Comparison of ENCODE assay signal across 1 cellular context in the genomic region with DNA sequence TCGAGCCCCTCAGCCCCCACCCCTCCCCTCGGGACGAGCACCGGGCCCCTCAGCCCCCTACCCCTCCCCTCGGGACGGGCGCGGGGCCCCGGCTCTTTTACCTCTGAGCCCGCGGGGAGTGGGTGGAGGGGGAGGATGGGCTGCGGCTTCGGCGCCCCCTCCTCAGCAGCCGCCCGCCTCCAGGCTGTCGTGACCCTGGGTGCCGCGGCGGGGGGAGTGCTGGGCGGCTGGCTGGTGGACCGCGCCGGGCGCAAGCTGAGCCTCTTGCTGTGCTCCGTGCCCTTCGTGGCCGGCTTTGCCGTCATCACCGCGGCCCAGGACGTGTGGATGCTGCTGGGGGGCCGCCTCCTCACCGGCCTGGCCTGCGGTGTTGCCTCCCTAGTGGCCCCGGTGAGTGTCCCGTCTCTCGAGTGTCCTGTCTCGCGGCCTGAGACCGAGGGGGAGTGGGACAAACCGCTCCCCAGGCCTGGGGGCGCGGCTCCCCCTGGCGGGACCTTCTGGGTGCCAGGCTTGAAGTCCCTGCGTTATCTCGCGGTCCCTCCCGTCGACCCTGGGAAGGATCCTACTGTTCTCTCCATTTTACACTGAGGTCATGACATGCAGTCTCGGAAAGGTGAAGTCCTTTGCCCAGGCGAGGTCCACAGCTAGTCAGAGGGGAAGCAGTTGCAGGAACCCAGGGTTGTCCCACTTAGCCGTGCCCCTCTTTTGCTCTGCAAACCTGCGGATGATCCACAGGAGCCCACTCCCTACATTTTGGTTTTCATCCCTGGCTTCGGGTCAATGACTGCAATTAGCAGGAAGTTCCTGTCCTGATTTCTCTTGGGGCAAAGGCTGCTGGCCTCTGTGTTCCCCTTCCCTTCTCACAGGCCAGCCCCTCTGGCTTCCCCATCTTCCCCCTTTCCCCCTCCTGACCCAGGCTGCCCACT.
A peak's percentile ranks its signal among the peaks of the same experiment; 100 is the strongest.
TF ChIP-seq lines count a peak whose summit lies in the region.

No MANE protein-coding gene starts in this region.

TF ChIP-seq in HepG2, 621 proteins besides CTCF, POLR2A, EP300 and RAD21 (continued from another document and continues in another):
- TF ChIP-seq, protein P1, sequence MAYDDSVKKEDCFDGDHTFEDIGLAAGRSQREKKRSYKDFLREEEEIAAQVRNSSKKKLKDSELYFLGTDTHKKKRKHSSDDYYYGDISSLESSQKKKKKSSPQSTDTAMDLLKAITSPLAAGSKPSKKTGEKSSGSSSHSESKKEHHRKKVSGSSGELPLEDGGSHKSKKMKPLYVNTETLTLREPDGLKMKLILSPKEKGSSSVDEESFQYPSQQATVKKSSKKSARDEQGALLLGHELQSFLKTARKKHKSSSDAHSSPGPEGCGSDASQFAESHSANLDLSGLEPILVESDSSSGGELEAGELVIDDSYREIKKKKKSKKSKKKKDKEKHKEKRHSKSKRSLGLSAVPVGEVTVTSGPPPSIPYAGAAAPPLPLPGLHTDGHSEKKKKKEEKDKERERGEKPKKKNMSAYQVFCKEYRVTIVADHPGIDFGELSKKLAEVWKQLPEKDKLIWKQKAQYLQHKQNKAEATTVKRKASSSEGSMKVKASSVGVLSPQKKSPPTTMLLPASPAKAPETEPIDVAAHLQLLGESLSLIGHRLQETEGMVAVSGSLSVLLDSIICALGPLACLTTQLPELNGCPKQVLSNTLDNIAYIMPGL (CRISPR knock-in tag; IDR thresholded peaks at IDR 0.05; ENCODE audit: borderline replicate concordance in 1 of 2, low read depth in 1 of 2) = peak; percentile 82 to 85
- TF ChIP-seq GFI1 (CRISPR knock-in tag; IDR thresholded peaks at IDR 0.05; ENCODE audit: borderline replicate concordance) = no peak
- TF ChIP-seq STAG1 (CRISPR knock-in tag; IDR thresholded peaks at IDR 0.05) = peak; percentile 89
- TF ChIP-seq ZNF335 (CRISPR knock-in tag; IDR thresholded peaks at IDR 0.05) = no peak; the same call in 1 of the 2 replicates
- peak; percentile 58; the same call in 1 of the 2 replicates for TF ChIP-seq GATAD2A (CRISPR knock-in tag; IDR thresholded peaks at IDR 0.05)
- TF ChIP-seq ZNF225 (CRISPR knock-in tag; IDR thresholded peaks at IDR 0.05) = peak; percentile 40; the same call in 1 of the 2 replicates
- TF ChIP-seq ZNF792 (CRISPR knock-in tag; IDR thresholded peaks at IDR 0.05) = peak; percentile 39; the same call in 1 of the 2 replicates
- TF ChIP-seq XRCC5 (optimal IDR thresholded peaks at IDR 0.05; ENCODE audit: low read length) = peak; percentile 63
- no peak for TF ChIP-seq ZNF224 (CRISPR knock-in tag; IDR thresholded peaks at IDR 0.05)
- no peak for TF ChIP-seq REL (CRISPR knock-in tag; conservative IDR thresholded peaks at IDR 0.05)
- TF ChIP-seq, protein P2, sequence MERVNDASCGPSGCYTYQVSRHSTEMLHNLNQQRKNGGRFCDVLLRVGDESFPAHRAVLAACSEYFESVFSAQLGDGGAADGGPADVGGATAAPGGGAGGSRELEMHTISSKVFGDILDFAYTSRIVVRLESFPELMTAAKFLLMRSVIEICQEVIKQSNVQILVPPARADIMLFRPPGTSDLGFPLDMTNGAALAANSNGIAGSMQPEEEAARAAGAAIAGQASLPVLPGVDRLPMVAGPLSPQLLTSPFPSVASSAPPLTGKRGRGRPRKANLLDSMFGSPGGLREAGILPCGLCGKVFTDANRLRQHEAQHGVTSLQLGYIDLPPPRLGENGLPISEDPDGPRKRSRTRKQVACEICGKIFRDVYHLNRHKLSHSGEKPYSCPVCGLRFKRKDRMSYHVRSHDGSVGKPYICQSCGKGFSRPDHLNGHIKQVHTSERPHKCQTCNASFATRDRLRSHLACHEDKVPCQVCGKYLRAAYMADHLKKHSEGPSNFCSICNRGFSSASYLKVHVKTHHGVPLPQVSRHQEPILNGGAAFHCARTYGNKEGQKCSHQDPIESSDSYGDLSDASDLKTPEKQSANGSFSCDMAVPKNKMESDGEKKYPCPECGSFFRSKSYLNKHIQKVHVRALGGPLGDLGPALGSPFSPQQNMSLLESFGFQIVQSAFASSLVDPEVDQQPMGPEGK (CRISPR knock-in tag; IDR thresholded peaks at IDR 0.05) = peak; percentile 87
- peak; percentile 65 for TF ChIP-seq HDAC2 (CRISPR knock-in tag; IDR thresholded peaks at IDR 0.05)
- TF ChIP-seq ZNF614 (CRISPR knock-in tag; IDR thresholded peaks at IDR 0.05; ENCODE audit: borderline replicate concordance) = peak; percentile 38; the same call in 1 of the 2 replicates
- TF ChIP-seq, protein P3, sequence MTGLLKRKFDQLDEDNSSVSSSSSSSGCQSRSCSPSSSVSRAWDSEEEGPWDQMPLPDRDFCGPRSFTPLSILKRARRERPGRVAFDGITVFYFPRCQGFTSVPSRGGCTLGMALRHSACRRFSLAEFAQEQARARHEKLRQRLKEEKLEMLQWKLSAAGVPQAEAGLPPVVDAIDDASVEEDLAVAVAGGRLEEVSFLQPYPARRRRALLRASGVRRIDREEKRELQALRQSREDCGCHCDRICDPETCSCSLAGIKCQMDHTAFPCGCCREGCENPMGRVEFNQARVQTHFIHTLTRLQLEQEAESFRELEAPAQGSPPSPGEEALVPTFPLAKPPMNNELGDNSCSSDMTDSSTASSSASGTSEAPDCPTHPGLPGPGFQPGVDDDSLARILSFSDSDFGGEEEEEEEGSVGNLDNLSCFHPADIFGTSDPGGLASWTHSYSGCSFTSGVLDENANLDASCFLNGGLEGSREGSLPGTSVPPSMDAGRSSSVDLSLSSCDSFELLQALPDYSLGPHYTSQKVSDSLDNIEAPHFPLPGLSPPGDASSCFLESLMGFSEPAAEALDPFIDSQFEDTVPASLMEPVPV (CRISPR knock-in tag; IDR thresholded peaks at IDR 0.05) = no peak
- peak; percentile 54 for TF ChIP-seq HOXA3 (CRISPR knock-in tag; IDR thresholded peaks at IDR 0.05)
- no peak for TF ChIP-seq ATM (IDR thresholded peaks at IDR 0.05; ENCODE audit: borderline replicate concordance)
- TF ChIP-seq DNMT3B (CRISPR knock-in tag; conservative IDR thresholded peaks at IDR 0.05) = 0 out of 2 replicates have a peak, but pooled peaks have one; percentile 73
- 0 out of 2 replicates have a peak, but pooled peaks have one; percentile 31 for TF ChIP-seq ZNF501 (CRISPR knock-in tag; IDR thresholded peaks at IDR 0.05)
- no peak for TF ChIP-seq SIX4 (CRISPR knock-in tag; IDR thresholded peaks at IDR 0.05)
- TF ChIP-seq, protein P4, sequence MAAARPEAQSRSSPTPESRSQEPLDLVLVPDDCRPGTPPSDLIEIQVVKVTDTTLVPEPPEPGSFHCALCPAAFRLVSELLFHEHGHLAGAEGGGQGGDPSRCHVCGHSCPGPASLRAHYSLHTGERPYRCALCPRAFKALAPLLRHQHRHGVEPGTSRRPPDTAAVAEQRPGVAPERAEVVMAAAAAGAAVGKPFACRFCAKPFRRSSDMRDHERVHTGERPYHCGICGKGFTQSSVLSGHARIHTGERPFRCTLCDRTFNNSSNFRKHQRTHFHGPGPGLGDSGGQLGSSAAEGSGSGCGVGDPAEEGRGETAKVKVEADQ (CRISPR knock-in tag; IDR thresholded peaks at IDR 0.05; ENCODE audit: borderline replicate concordance) = peak; percentile 7; the same call in 1 of the 2 replicates
- TF ChIP-seq, protein P5, sequence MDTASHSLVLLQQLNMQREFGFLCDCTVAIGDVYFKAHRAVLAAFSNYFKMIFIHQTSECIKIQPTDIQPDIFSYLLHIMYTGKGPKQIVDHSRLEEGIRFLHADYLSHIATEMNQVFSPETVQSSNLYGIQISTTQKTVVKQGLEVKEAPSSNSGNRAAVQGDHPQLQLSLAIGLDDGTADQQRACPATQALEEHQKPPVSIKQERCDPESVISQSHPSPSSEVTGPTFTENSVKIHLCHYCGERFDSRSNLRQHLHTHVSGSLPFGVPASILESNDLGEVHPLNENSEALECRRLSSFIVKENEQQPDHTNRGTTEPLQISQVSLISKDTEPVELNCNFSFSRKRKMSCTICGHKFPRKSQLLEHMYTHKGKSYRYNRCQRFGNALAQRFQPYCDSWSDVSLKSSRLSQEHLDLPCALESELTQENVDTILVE (CRISPR knock-in tag; IDR thresholded peaks at IDR 0.05) = peak; percentile 64; the same call in 1 of the 2 replicates
- TF ChIP-seq PRMT3 (CRISPR knock-in tag; IDR thresholded peaks at IDR 0.05; ENCODE audit: borderline replicate concordance, low read depth) = no peak
- no peak for TF ChIP-seq ZMYM2 (CRISPR knock-in tag; IDR thresholded peaks at IDR 0.05)
- peak; percentile 50; the same call in 1 of the 2 replicates for TF ChIP-seq RBFOX2 (IDR thresholded peaks at IDR 0.05; ENCODE audit: low read depth, low read length)
- TF ChIP-seq, protein P6, sequence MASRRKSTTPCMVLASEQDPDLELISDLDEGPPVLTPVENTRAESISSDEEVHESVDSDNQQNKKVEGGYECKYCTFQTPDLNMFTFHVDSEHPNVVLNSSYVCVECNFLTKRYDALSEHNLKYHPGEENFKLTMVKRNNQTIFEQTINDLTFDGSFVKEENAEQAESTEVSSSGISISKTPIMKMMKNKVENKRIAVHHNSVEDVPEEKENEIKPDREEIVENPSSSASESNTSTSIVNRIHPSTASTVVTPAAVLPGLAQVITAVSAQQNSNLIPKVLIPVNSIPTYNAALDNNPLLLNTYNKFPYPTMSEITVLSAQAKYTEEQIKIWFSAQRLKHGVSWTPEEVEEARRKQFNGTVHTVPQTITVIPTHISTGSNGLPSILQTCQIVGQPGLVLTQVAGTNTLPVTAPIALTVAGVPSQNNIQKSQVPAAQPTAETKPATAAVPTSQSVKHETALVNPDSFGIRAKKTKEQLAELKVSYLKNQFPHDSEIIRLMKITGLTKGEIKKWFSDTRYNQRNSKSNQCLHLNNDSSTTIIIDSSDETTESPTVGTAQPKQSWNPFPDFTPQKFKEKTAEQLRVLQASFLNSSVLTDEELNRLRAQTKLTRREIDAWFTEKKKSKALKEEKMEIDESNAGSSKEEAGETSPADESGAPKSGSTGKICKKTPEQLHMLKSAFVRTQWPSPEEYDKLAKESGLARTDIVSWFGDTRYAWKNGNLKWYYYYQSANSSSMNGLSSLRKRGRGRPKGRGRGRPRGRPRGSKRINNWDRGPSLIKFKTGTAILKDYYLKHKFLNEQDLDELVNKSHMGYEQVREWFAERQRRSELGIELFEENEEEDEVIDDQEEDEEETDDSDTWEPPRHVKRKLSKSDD (CRISPR knock-in tag; IDR thresholded peaks at IDR 0.05; ENCODE audit: low read depth) = no peak
- no peak for TF ChIP-seq SRF (IDR thresholded peaks at IDR 0.05; ENCODE audit: low read depth, low read length)
- TF ChIP-seq ZFP90 (CRISPR knock-in tag; IDR thresholded peaks at IDR 0.05; ENCODE audit: borderline replicate concordance) = 0 out of 2 replicates have a peak, but pooled peaks have one; percentile 34
- TF ChIP-seq, protein P7, sequence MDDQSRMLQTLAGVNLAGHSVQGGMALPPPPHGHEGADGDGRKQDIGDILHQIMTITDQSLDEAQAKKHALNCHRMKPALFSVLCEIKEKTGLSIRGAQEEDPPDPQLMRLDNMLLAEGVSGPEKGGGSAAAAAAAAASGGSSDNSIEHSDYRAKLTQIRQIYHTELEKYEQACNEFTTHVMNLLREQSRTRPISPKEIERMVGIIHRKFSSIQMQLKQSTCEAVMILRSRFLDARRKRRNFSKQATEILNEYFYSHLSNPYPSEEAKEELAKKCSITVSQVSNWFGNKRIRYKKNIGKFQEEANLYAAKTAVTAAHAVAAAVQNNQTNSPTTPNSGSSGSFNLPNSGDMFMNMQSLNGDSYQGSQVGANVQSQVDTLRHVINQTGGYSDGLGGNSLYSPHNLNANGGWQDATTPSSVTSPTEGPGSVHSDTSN (CRISPR knock-in tag; IDR thresholded peaks at IDR 0.05; ENCODE audit: borderline replicate concordance) = peak; percentile 41; the same call in 1 of the 2 replicates
- TF ChIP-seq KDM5B (CRISPR knock-in tag; IDR thresholded peaks at IDR 0.05; ENCODE audit: borderline replicate concordance) = 0 out of 2 replicates have a peak, but pooled peaks have one; percentile 21
- peak; percentile 46; the same call in 1 of the 2 replicates for TF ChIP-seq ZNF768 (CRISPR knock-in tag; IDR thresholded peaks at IDR 0.05)
- no peak for TF ChIP-seq ZNF577 (CRISPR knock-in tag; IDR thresholded peaks at IDR 0.05; ENCODE audit: borderline replicate concordance, low read depth)
- TF ChIP-seq NFKB2 (CRISPR knock-in tag; IDR thresholded peaks at IDR 0.05; ENCODE audit: borderline replicate concordance) = peak; percentile 27; the same call in 1 of the 2 replicates
- TF ChIP-seq, protein P8, sequence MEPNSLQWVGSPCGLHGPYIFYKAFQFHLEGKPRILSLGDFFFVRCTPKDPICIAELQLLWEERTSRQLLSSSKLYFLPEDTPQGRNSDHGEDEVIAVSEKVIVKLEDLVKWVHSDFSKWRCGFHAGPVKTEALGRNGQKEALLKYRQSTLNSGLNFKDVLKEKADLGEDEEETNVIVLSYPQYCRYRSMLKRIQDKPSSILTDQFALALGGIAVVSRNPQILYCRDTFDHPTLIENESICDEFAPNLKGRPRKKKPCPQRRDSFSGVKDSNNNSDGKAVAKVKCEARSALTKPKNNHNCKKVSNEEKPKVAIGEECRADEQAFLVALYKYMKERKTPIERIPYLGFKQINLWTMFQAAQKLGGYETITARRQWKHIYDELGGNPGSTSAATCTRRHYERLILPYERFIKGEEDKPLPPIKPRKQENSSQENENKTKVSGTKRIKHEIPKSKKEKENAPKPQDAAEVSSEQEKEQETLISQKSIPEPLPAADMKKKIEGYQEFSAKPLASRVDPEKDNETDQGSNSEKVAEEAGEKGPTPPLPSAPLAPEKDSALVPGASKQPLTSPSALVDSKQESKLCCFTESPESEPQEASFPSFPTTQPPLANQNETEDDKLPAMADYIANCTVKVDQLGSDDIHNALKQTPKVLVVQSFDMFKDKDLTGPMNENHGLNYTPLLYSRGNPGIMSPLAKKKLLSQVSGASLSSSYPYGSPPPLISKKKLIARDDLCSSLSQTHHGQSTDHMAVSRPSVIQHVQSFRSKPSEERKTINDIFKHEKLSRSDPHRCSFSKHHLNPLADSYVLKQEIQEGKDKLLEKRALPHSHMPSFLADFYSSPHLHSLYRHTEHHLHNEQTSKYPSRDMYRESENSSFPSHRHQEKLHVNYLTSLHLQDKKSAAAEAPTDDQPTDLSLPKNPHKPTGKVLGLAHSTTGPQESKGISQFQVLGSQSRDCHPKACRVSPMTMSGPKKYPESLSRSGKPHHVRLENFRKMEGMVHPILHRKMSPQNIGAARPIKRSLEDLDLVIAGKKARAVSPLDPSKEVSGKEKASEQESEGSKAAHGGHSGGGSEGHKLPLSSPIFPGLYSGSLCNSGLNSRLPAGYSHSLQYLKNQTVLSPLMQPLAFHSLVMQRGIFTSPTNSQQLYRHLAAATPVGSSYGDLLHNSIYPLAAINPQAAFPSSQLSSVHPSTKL (CRISPR knock-in tag; IDR thresholded peaks at IDR 0.05) = peak; percentile 42; the same call in 1 of the 2 replicates
